9 cellular contexts compared by ENCODE assay signal in genomic region chr10:117544729-117545140, GRCh38. TPM values are rescaled to one million over a fixed set of nuclear protein-coding genes. Genes with fewer than 3 reads are reported as not detected.
DNase-seq lines count a peak whose midpoint lies in the region; ATAC-seq, FAIRE-seq and TF ChIP-seq lines count a peak whose summit lies in the region.
"Had no signal": no experiment of that assay in that cellular context is flagged by ENCODE, and none has a peak within 500 bp of the region (broad histone marks: within the 10 kb centered on the region; RNA-seq: fewer than 3 reads in every experiment).

No MANE protein-coding gene starts in this region.

- H3K4me1 Mint-ChIP-seq in nephron progenitor cell: peaks cover 64% of the 10 kb centered on the region

- H3K27me3 Mint-ChIP-seq in nephron progenitor cell (ENCODE audit: low read depth, poor library complexity): peaks cover 100% of the 10 kb centered on the region

- H3K27ac ChIP-seq in ACC112 (ENCODE audit: low read depth, low read length) (no peak overlapping the region), ectodermal cell (ENCODE audit: insufficient read depth, low read depth, low read length, poor library complexity, severe bottlenecking) (no peak overlapping the region)

- no peak for TF ChIP-seq POLR2A in GM12892 (IDR thresholded peaks at IDR 0.05; ENCODE audit: low read depth, low read length)

- H3K36me3 ChIP-seq in ACC112 (ENCODE audit: insufficient read depth, low read length) (no peaks in the 10 kb centered on the region), ectodermal cell (ENCODE audit: control insufficient read depth, insufficient read depth, low read length) (no peaks in the 10 kb centered on the region)

- H2AFZ ChIP-seq in ACC112 (ENCODE audit: low read length, unreplicated experiment): no peak overlapping the region

- 1% methylated on average over 28 of the region's 28 CpGs for WGBS in ectodermal cell, 2 experiments

- no peak for TF ChIP-seq CTCF in nephron progenitor cell (IDR thresholded peaks at IDR 0.05)

- peaks cover 8% of the 10 kb centered on the region for H3K36me3 Mint-ChIP-seq in nephron progenitor cell (ENCODE audit: low read depth)

- H3K4me1 ChIP-seq in ACC112 (ENCODE audit: control insufficient read depth, insufficient read depth, low read length, unreplicated experiment): no peaks in the 10 kb centered on the region
- H3K4me1 ChIP-seq in ectodermal cell (ENCODE audit: control insufficient read depth, insufficient read depth, low read length): peaks cover 39% of the 10 kb centered on the region

- H3K4me3 ChIP-seq in ACC112 (ENCODE audit: low read depth, low read length): peak overlapping the region; percentile 25
- H3K4me3 ChIP-seq in ectodermal cell (ENCODE audit: insufficient read depth, low read depth, low read length): peak overlapping the region; percentile 56

- ATAC-seq in HG02623 (IDR thresholded peaks at IDR 0.05; ENCODE audit: unreplicated experiment): no peak

- POLR2A ChIA-PET in HEK293T (lab: Yijun Ruan, JAX): no interaction called here

- no peaks in the 10 kb centered on the region for H3K79me2 ChIP-seq in ACC112 (ENCODE audit: control insufficient read depth, insufficient read depth, low read length, unreplicated experiment)

- no peak for FAIRE-seq in GM12892 (lab: Jason Lieb, UNC)

- peak; percentile 15 for DNase-seq in HEK293T (ENCODE audit: extremely low spot score)
- peak; percentile 42 for DNase-seq in nephron progenitor cell
- DNase-seq in NCI-H82 treated with DMSO at 0.1 percent for 48 hours (lab: John Stamatoyannopoulos, UW; ENCODE audit: unreplicated experiment): no peak
- DNase-seq in activated CD8-positive, alpha-beta memory T cell treated with anti-CD3 and anti-CD28 coated beads, Interleukin-2, amount 50 U/mL, for 4 hours: no peak
- DNase-seq in GM12892 (ENCODE audit: insufficient read length): no peak
- DNase-seq: NCI-H446 treated with DMSO at 0.1 percent for 48 hours had no signal

- peaks cover 97% of the 10 kb centered on the region for H3K27me3 ChIP-seq in ACC112 (ENCODE audit: insufficient read depth, low read length)
- peaks cover 100% of the 10 kb centered on the region for H3K27me3 ChIP-seq in ectodermal cell (ENCODE audit: control insufficient read depth, insufficient read depth, low read length, poor library complexity, severe bottlenecking)

- H3K9me3 Mint-ChIP-seq in nephron progenitor cell: peaks cover 4% of the 10 kb centered on the region

- CTCF ChIA-PET in HEK293T (lab: Yijun Ruan, JAX): no interaction called here

- no peaks in the 10 kb centered on the region for H3K9me3 ChIP-seq in ectodermal cell (ENCODE audit: control insufficient read depth, low read length)

- H3K27ac Mint-ChIP-seq in nephron progenitor cell: no peak overlapping the region

- H3K4me3 Mint-ChIP-seq in nephron progenitor cell: peak overlapping the region; percentile 90

TF ChIP-seq in HEK293T, 16 proteins besides CTCF, POLR2A, EP300 and RAD21:
- no peak for TF ChIP-seq L3MBTL2 (conservative IDR thresholded peaks at IDR 0.05)
- TF ChIP-seq ARNT (IDR thresholded peaks at IDR 0.05): no peak
- no peak for TF ChIP-seq SUZ12 (IDR thresholded peaks at IDR 0.05)
- no peak for TF ChIP-seq LEF1 (IDR thresholded peaks at IDR 0.05; ENCODE audit: borderline replicate concordance)
- TF ChIP-seq FOXA1 (IDR thresholded peaks at IDR 0.05): no peak
- TF ChIP-seq NFRKB (IDR thresholded peaks at IDR 0.05): no peak

RNA-seq across cellular contexts. Expression of gene EMX2, which starts 2.2 kb away (rescaled TPM):
- 14.7 TPM for polyA plus RNA-seq in ectodermal cell (2013, experiment 1 of 4)
- polyA plus RNA-seq in ectodermal cell (2013, experiment 2 of 4): 26.8 TPM
- polyA plus RNA-seq in ectodermal cell (2013, experiment 3 of 4): 15.9 TPM
- polyA plus RNA-seq in ectodermal cell (2013, experiment 4 of 4): 21.5 TPM
- not detected for polyA plus RNA-seq in GM12892 (2012; ENCODE audit: missing spikeins)

Comparison
In these comparisons a context has a peak if more than half of its experiments do, and no peak if none do; other contexts are left out.
1. DNase-seq: peak in HEK293T (single experiment) and nephron progenitor cell (single experiment); none in NCI-H82 treated with DMSO at 0.1 percent for 48 hours (single experiment), activated CD8-positive, alpha-beta memory T cell treated with anti-CD3 and anti-CD28 coated beads, Interleukin-2, amount 50 U/mL, for 4 hours (single experiment) and GM12892 (single experiment).